Comparison of ENCODE assay signal across 10 cellular contexts in the genomic region with DNA sequence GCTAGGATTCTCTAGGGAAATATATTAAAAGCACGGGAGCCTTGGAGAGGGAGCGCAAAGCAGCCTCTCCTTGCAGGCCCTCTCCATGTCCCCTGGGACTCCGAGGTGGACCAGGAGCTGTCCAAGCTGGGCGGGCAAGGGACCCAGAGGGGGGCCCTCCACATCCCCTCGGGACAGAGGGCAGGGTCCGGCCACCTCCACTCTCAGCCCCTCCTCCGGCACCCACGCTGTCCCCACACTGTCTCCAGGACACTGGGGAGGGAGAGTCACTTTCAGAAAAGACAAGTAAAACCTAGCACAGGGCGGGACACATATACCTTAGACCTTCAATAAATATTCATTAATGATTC.
A peak's percentile ranks its signal among the peaks of the same experiment; 100 is the strongest.
DNase-seq lines count a peak whose midpoint lies in the region; TF ChIP-seq lines count a peak whose summit lies in the region.
"Had no signal": no experiment of that assay in that cellular context is flagged by ENCODE, and none has a peak within 500 bp of the region (broad histone marks: within the 10 kb centered on the region; RNA-seq: fewer than 3 reads in every experiment).

No MANE protein-coding gene starts in this region.

- no peak for TF ChIP-seq POLR2A in Peyer's patch (IDR thresholded peaks at IDR 0.05)

- H4K20me1 ChIP-seq in fibroblast of lung (ENCODE audit: control insufficient read depth, extremely low read depth, insufficient read depth, low read length) (no peaks in the 10 kb centered on the region), osteoblast (ENCODE audit: insufficient read depth, low read length) (no peaks in the 10 kb centered on the region)

- H3K79me2 ChIP-seq in ACC112 (ENCODE audit: control insufficient read depth, insufficient read depth, low read length, unreplicated experiment) (no peaks in the 10 kb centered on the region), fibroblast of lung (ENCODE audit: control insufficient read depth, insufficient read depth, low read length) (no peaks in the 10 kb centered on the region), osteoblast (ENCODE audit: insufficient read depth, low read length) (no peaks in the 10 kb centered on the region)

- H3K4me3 ChIP-seq in ACC112 (ENCODE audit: low read depth, low read length) (peak overlapping the region; percentile 75), Peyer's patch (peak overlapping the region; percentile 12 to 58 (median 41)), fibroblast of lung (replicated peaks in 1 of 4; ENCODE audit: control extremely low read depth in 1 of 4, insufficient read depth in 1 of 4, low read depth in 3 of 4, low read length in 4 of 4) (peak overlapping the region; percentile 45 to 67 (median 50)), osteoblast (ENCODE audit: insufficient read depth, low read length) (peak overlapping the region; percentile 76)

- H3K9me3 ChIP-seq in Peyer's patch (no peaks in the 10 kb centered on the region), fibroblast of lung (ENCODE audit: control insufficient read depth, insufficient read depth, low read depth, low read length) (no peaks in the 10 kb centered on the region), osteoblast (ENCODE audit: low read depth, low read length) (peaks cover 2% of the 10 kb centered on the region)

- DNase-seq in Peyer's patch, result no peak
- DNase-seq in fibroblast of lung (ENCODE audit: low read depth in 2 of 2), result no peak
- no peak for DNase-seq in osteoblast (ENCODE audit: insufficient read length, low spot score, missing footprints)
- no peak for DNase-seq in C1 segment of cervical spinal cord (lab: John Stamatoyannopoulos, UW)
- DNase-seq in GM10266 (ENCODE audit: extremely low spot score), result no peak
- DNase-seq in HK-2 (ENCODE audit: unreplicated experiment), result no peak
- no peak for DNase-seq in NCI-H2029 (lab: John Stamatoyannopoulos, UW)
- DNase-seq: activated naive CD4-positive, alpha-beta T cell treated with anti-CD3 and anti-CD28 coated beads, Interleukin-2, amount 50 U/mL, for 16 hours; T-helper 2 cell had no signal

- H3K4me2 ChIP-seq in fibroblast of lung (ENCODE audit: extremely low read depth, insufficient read depth, low read length) (peak overlapping the region; percentile 79), osteoblast (ENCODE audit: insufficient read depth, low read length) (peak overlapping the region; percentile 94)

- H3K4me1 ChIP-seq in ACC112 (ENCODE audit: control insufficient read depth, insufficient read depth, low read length, unreplicated experiment), result peaks cover 6% of the 10 kb centered on the region
- peaks cover 0 to 13% (median 3%) of the 10 kb centered on the region in 4 donors for H3K4me1 ChIP-seq in Peyer's patch
- H3K4me1 ChIP-seq in fibroblast of lung (ENCODE audit: control insufficient read depth, extremely low read depth, insufficient read depth, low read length), result no peaks in the 10 kb centered on the region
- peaks cover 15% of the 10 kb centered on the region for H3K4me1 ChIP-seq in osteoblast (ENCODE audit: insufficient read depth, low read length)

- no peak overlapping the region for H3K27ac ChIP-seq in ACC112 (ENCODE audit: low read depth, low read length)
- peak overlapping the region in 2 of 4 donors; percentile 5 to 22 for H3K27ac ChIP-seq in Peyer's patch
- H3K27ac ChIP-seq in fibroblast of lung (ENCODE audit: insufficient read depth, low read length), result no peak overlapping the region
- no peak overlapping the region for H3K27ac ChIP-seq in osteoblast (ENCODE audit: low read depth, low read length)

- H3K36me3 ChIP-seq in ACC112 (ENCODE audit: insufficient read depth, low read length) (no peaks in the 10 kb centered on the region), Peyer's patch (no peaks in the 10 kb centered on the region), fibroblast of lung (ENCODE audit: control insufficient read depth, insufficient read depth, low read length) (no peaks in the 10 kb centered on the region), osteoblast (ENCODE audit: insufficient read depth, low read length) (no peaks in the 10 kb centered on the region)

- H3K27me3 ChIP-seq in ACC112 (ENCODE audit: insufficient read depth, low read length) (peaks cover 27% of the 10 kb centered on the region), Peyer's patch (peaks cover 0 to 12% of the 10 kb centered on the region in 2 donors), fibroblast of lung (ENCODE audit: control insufficient read depth, insufficient read depth, low read length) (peaks cover 3% of the 10 kb centered on the region), osteoblast (ENCODE audit: insufficient read depth, low read length) (peaks cover 46% of the 10 kb centered on the region)

- H2AFZ ChIP-seq in ACC112 (ENCODE audit: low read length, unreplicated experiment), result peak overlapping the region; percentile 60
- H2AFZ ChIP-seq in fibroblast of lung (ENCODE audit: low read length), result no peak overlapping the region
- peak overlapping the region; percentile 94 for H2AFZ ChIP-seq in osteoblast (ENCODE audit: low read length)

- no peak overlapping the region for H3K9ac ChIP-seq in fibroblast of lung (ENCODE audit: insufficient read depth, low read length)

- TF ChIP-seq CTCF in Peyer's patch (IDR thresholded peaks at IDR 0.05), result no peak
- TF ChIP-seq CTCF in fibroblast of lung (conservative IDR thresholded peaks at IDR 0.05 in 1 of 2, IDR thresholded peaks at IDR 0.05 in 1 of 2; ENCODE audit: low read depth in 1 of 2, low read length in 2 of 2), result no peak
- no peak for TF ChIP-seq CTCF in osteoblast (IDR thresholded peaks at IDR 0.05; ENCODE audit: extremely low read depth, low read depth, low read length)
- TF ChIP-seq CTCF in GM10266 (IDR thresholded peaks at IDR 0.05; ENCODE audit: control insufficient read depth, insufficient read depth, low read depth, missing control alignments), result no peak
